In genomic region chr12:51371295-51371953, GRCh38 we compare ENCODE assay signal across 8 cellular contexts. TPM values are rescaled to one million over a fixed set of nuclear protein-coding genes. Genes with fewer than 3 reads are reported as not detected.
DNase-seq lines count a peak whose midpoint lies in the region; ATAC-seq, FAIRE-seq and TF ChIP-seq lines count a peak whose summit lies in the region.

No MANE protein-coding gene starts in this region.

- H3K9ac ChIP-seq in HUES64 (ENCODE audit: low read depth, low read length) = peak overlapping the region; percentile 36

- H3K36me3 ChIP-seq in HUES64 (ENCODE audit: insufficient read depth, low read length) = no peaks in the 10 kb centered on the region; the same call in 1 of the 2 replicates
- no peaks in the 10 kb centered on the region for H3K36me3 ChIP-seq in adrenal gland (replicated peaks in 1 of 2)
- H3K36me3 ChIP-seq in small intestine (ENCODE audit: control insufficient read depth in 2 of 2, insufficient read depth in 2 of 2, low read length in 2 of 2) = peaks cover 0 to 9% of the 10 kb centered on the region in 2 donors

- DNase-seq in AG10803 (ENCODE audit: low read depth) (peak; percentile 93), adrenal gland (peak; percentile 82 to 94 (median 92)), iPS DF 19.7 (ENCODE audit: low read depth, low spot score) (peak; percentile 25), small intestine (peak; percentile 74), NCI-H1105 treated with DMSO at 0.1 percent for 48 hours (lab: John Stamatoyannopoulos, UW) (no peak)

- peak overlapping the region; percentile 62 for H3K27ac ChIP-seq in HUES64 (ENCODE audit: low read depth, low read length)
- H3K27ac ChIP-seq in adrenal gland = peak overlapping the region in 4 of 5 donors; percentile 52 to 79 (median 66)
- H3K27ac ChIP-seq in small intestine (ENCODE audit: low read depth in 1 of 2, low read length in 1 of 2) = no peak overlapping the region

- H3K27me3 ChIP-seq in HUES64 (ENCODE audit: insufficient read depth, low read length) = no peaks in the 10 kb centered on the region
- H3K27me3 ChIP-seq in adrenal gland = no peaks in the 10 kb centered on the region
- no peaks in the 10 kb centered on the region for H3K27me3 ChIP-seq in small intestine (ENCODE audit: control insufficient read depth in 2 of 2, insufficient read depth in 2 of 2, low read length in 2 of 2)

- no peak for ATAC-seq in GM19035 (IDR thresholded peaks at IDR 0.05; ENCODE audit: unreplicated experiment)
- ATAC-seq in GM21360 (IDR thresholded peaks at IDR 0.05; ENCODE audit: unreplicated experiment) = no peak

- H3K4me1 ChIP-seq in HUES64 (ENCODE audit: insufficient read depth, low read length) (peaks cover 12% of the 10 kb centered on the region), adrenal gland (replicated peaks in 1 of 2) (peaks cover 5 to 9% of the 10 kb centered on the region in 2 donors), small intestine (ENCODE audit: control insufficient read depth in 2 of 2, insufficient read depth in 1 of 2, low read depth in 1 of 2, low read length in 1 of 2) (peaks cover 0 to 2% of the 10 kb centered on the region in 2 donors)

- H3K9me3 ChIP-seq in HUES64 (ENCODE audit: insufficient read depth, low read depth, low read length) (no peaks in the 10 kb centered on the region), adrenal gland (replicated peaks in 1 of 3) (no peaks in the 10 kb centered on the region), small intestine (ENCODE audit: control insufficient read depth, low read depth) (no peaks in the 10 kb centered on the region)

- intact Hi-C loops in adrenal gland (cut with DNase I) = no loop called here

- no peak overlapping the region for H3K4me3 ChIP-seq in AG10803 (ENCODE audit: low read length)
- no peak overlapping the region for H3K4me3 ChIP-seq in HUES64 (ENCODE audit: low read length)
- no peak overlapping the region for H3K4me3 ChIP-seq in adrenal gland
- H3K4me3 ChIP-seq in small intestine (ENCODE audit: low read depth in 1 of 2, low read length in 2 of 2) = no peak overlapping the region

- WGBS in HUES64 = 36% methylated on average over 8 of the region's 8 CpGs
- 27 to 37% (median 35%) methylated on average over 8 of the region's 8 CpGs for WGBS in adrenal gland, 4 donors
- WGBS in small intestine, 3 donors = 29 to 47% (median 47%) methylated on average over 8 of the region's 8 CpGs

- TF ChIP-seq POLR2A in adrenal gland (IDR thresholded peaks at IDR 0.05) = peak in 1 of 2 donors; percentile 49

- no peak for FAIRE-seq in small intestine (lab: Jason Lieb, UNC)

- no peak for TF ChIP-seq CTCF in AG10803 (conservative IDR thresholded peaks at IDR 0.05; ENCODE audit: low read length)
- no peak for TF ChIP-seq CTCF in adrenal gland (IDR thresholded peaks at IDR 0.05)

RNA-seq across cellular contexts. Expression of gene GALNT6, which starts 19.8 kb away (rescaled TPM):
- 4.8 TPM for polyA plus RNA-seq in HUES64 (2013, experiment 1 of 2)
- polyA plus RNA-seq in HUES64 (2013, experiment 2 of 2) = 5.5 TPM
- 10 to 100 TPM in 1 of 8 donors, 1 to 10 TPM in 6, under 1 TPM in 1; 0.66 to 11.0 (median 6.8) TPM for total RNA-seq in adrenal gland
- polyA plus RNA-seq in adrenal gland = 1 to 10 TPM; 1.5 to 6.9 (median 1.7) TPM
- polyA plus RNA-seq in small intestine = 10 to 100 TPM in 2 of 3 donors, 1 to 10 TPM in 1; 8.4 to 45.2 (median 20.3) TPM

RNA-seq across cellular contexts. Expression of gene CELA1, which starts 24.9 kb away (rescaled TPM):
- polyA plus RNA-seq in HUES64 (2013, experiment 1 of 2) = not detected
- not detected for polyA plus RNA-seq in HUES64 (2013, experiment 2 of 2)
- 1 to 10 TPM in 6 of 8 donors, under 1 TPM in 1, not detected in 1; 0.28 to 9.4 (median 4.1) TPM for total RNA-seq in adrenal gland
- polyA plus RNA-seq in adrenal gland (under 1 TPM; 0.60 to 0.80 (median 0.67) TPM), small intestine (not detected)

RNA-seq across cellular contexts. Expression of gene BIN2, which starts 47.5 kb away (rescaled TPM):
- polyA plus RNA-seq in HUES64 (2013, experiment 1 of 2) = not detected
- not detected for polyA plus RNA-seq in HUES64 (2013, experiment 2 of 2)
- total RNA-seq in adrenal gland = 10 to 100 TPM in 1 of 8 donors, 1 to 10 TPM in 7; 4.2 to 16.6 (median 7.1) TPM
- 1 to 10 TPM; 4.3 to 9.8 (median 4.6) TPM for polyA plus RNA-seq in adrenal gland
- polyA plus RNA-seq in small intestine = 1 to 10 TPM; 1.6 to 5.4 (median 2.7) TPM

RNA-seq across cellular contexts. Expression of gene SLC4A8, which starts 53.2 kb away (rescaled TPM):
- 5.7 TPM for polyA plus RNA-seq in HUES64 (2013, experiment 1 of 2)
- 5.1 TPM for polyA plus RNA-seq in HUES64 (2013, experiment 2 of 2)
- 10 to 100 TPM in 5 of 8 donors, 1 to 10 TPM in 3; 3.0 to 27.0 (median 13.2) TPM for total RNA-seq in adrenal gland
- polyA plus RNA-seq in adrenal gland (10 to 100 TPM in 1 of 3 donors, 1 to 10 TPM in 2; 3.1 to 10.6 (median 4.5) TPM), small intestine (1 to 10 TPM in 2 of 3 donors, under 1 TPM in 1; 0.43 to 2.5 (median 1.1) TPM)

Comparison
In these comparisons a context has a peak if more than half of its experiments do, and no peak if none do; other contexts are left out.
1. H3K27ac ChIP-seq: peak in HUES64 (single experiment) and adrenal gland (4 of 5); none in small intestine (0 of 2).